In genomic region chr1:150696995-150697927, GRCh38 we compare ENCODE assay signal across 1 cellular context.
TF ChIP-seq lines count a peak whose summit lies in the region.

Gene GOLPH3L (minus strand): TSS chr1:150697154. CDS start chr1:150694838, 2,316 bp downstream.

TF ChIP-seq in HepG2, 621 proteins besides CTCF, POLR2A, EP300 and RAD21 (continued from another document and continues in another):
- no peak for TF ChIP-seq ZNF563 (CRISPR knock-in tag; IDR thresholded peaks at IDR 0.05)
- TF ChIP-seq MEIS2 (CRISPR knock-in tag; IDR thresholded peaks at IDR 0.05), result 0 out of 2 replicates have a peak, but pooled peaks have one; percentile 33
- TF ChIP-seq MYC (CRISPR knock-in tag; IDR thresholded peaks at IDR 0.05; ENCODE audit: borderline replicate concordance), result no peak
- peak; percentile 55; the same call in 1 of the 2 replicates for TF ChIP-seq GABPB1 (CRISPR knock-in tag; IDR thresholded peaks at IDR 0.05)
- no peak for TF ChIP-seq TOPORS (CRISPR knock-in tag; IDR thresholded peaks at IDR 0.05)
- peak; percentile 64; the same call in 1 of the 2 replicates for TF ChIP-seq IKZF5 (CRISPR knock-in tag; IDR thresholded peaks at IDR 0.05)
- TF ChIP-seq, protein P1, sequence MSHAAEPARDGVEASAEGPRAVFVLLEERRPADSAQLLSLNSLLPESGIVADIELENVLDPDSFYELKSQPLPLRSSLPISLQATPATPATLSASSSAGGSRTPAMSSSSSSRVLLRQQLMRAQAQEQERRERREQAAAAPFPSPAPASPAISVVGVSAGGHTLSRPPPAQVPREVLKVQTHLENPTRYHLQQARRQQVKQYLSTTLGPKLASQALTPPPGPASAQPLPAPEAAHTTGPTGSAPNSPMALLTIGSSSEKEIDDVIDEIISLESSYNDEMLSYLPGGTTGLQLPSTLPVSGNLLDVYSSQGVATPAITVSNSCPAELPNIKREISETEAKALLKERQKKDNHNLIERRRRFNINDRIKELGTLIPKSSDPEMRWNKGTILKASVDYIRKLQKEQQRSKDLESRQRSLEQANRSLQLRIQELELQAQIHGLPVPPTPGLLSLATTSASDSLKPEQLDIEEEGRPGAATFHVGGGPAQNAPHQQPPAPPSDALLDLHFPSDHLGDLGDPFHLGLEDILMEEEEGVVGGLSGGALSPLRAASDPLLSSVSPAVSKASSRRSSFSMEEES (CRISPR knock-in tag; IDR thresholded peaks at IDR 0.05), result 0 out of 2 replicates have a peak, but pooled peaks have one; percentile 25
- TF ChIP-seq, protein P2, sequence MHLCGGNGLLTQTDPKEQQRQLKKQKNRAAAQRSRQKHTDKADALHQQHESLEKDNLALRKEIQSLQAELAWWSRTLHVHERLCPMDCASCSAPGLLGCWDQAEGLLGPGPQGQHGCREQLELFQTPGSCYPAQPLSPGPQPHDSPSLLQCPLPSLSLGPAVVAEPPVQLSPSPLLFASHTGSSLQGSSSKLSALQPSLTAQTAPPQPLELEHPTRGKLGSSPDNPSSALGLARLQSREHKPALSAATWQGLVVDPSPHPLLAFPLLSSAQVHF (CRISPR knock-in tag; IDR thresholded peaks at IDR 0.05), result no peak
- TF ChIP-seq ZNF766 (CRISPR knock-in tag; IDR thresholded peaks at IDR 0.05; ENCODE audit: borderline replicate concordance), result no peak
- TF ChIP-seq, protein P3, sequence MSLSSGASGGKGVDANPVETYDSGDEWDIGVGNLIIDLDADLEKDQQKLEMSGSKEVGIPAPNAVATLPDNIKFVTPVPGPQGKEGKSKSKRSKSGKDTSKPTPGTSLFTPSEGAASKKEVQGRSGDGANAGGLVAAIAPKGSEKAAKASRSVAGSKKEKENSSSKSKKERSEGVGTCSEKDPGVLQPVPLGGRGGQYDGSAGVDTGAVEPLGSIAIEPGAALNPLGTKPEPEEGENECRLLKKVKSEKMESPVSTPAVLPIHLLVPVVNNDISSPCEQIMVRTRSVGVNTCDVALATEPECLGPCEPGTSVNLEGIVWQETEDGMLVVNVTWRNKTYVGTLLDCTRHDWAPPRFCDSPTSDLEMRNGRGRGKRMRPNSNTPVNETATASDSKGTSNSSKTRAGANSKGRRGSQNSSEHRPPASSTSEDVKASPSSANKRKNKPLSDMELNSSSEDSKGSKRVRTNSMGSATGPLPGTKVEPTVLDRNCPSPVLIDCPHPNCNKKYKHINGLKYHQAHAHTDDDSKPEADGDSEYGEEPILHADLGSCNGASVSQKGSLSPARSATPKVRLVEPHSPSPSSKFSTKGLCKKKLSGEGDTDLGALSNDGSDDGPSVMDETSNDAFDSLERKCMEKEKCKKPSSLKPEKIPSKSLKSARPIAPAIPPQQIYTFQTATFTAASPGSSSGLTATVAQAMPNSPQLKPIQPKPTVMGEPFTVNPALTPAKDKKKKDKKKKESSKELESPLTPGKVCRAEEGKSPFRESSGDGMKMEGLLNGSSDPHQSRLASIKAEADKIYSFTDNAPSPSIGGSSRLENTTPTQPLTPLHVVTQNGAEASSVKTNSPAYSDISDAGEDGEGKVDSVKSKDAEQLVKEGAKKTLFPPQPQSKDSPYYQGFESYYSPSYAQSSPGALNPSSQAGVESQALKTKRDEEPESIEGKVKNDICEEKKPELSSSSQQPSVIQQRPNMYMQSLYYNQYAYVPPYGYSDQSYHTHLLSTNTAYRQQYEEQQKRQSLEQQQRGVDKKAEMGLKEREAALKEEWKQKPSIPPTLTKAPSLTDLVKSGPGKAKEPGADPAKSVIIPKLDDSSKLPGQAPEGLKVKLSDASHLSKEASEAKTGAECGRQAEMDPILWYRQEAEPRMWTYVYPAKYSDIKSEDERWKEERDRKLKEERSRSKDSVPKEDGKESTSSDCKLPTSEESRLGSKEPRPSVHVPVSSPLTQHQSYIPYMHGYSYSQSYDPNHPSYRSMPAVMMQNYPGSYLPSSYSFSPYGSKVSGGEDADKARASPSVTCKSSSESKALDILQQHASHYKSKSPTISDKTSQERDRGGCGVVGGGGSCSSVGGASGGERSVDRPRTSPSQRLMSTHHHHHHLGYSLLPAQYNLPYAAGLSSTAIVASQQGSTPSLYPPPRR (CRISPR knock-in tag; IDR thresholded peaks at IDR 0.05; ENCODE audit: borderline replicate concordance), result no peak
- TF ChIP-seq UBTF (CRISPR knock-in tag; IDR thresholded peaks at IDR 0.05), result no peak
- TF ChIP-seq CEBPG (CRISPR knock-in tag; IDR thresholded peaks at IDR 0.05), result 0 out of 2 replicates have a peak, but pooled peaks have one; percentile 21
- no peak for TF ChIP-seq ZNF484 (CRISPR knock-in tag; IDR thresholded peaks at IDR 0.05; ENCODE audit: borderline replicate concordance, low read depth)
- TF ChIP-seq, protein P4, sequence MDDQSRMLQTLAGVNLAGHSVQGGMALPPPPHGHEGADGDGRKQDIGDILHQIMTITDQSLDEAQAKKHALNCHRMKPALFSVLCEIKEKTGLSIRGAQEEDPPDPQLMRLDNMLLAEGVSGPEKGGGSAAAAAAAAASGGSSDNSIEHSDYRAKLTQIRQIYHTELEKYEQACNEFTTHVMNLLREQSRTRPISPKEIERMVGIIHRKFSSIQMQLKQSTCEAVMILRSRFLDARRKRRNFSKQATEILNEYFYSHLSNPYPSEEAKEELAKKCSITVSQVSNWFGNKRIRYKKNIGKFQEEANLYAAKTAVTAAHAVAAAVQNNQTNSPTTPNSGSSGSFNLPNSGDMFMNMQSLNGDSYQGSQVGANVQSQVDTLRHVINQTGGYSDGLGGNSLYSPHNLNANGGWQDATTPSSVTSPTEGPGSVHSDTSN (CRISPR knock-in tag; IDR thresholded peaks at IDR 0.05; ENCODE audit: borderline replicate concordance), result peak; percentile 77; the same call in 1 of the 2 replicates
- no peak for TF ChIP-seq SNAPC2 (CRISPR knock-in tag; IDR thresholded peaks at IDR 0.05)
- TF ChIP-seq PCBP2 (optimal IDR thresholded peaks at IDR 0.05; ENCODE audit: low read depth, low read length, poor library complexity, severe bottlenecking), result no peak
- TF ChIP-seq RBAK (CRISPR knock-in tag; IDR thresholded peaks at IDR 0.05), result no peak
- TF ChIP-seq CHD2 (IDR thresholded peaks at IDR 0.05; ENCODE audit: low read depth, low read length), result peak; percentile 68; the same call in 1 of the 2 replicates
- TF ChIP-seq GATAD1 (CRISPR knock-in tag; IDR thresholded peaks at IDR 0.05), result peak; percentile 65; the same call in 1 of the 2 replicates
- TF ChIP-seq ZFP90 (CRISPR knock-in tag; IDR thresholded peaks at IDR 0.05; ENCODE audit: borderline replicate concordance), result no peak
- TF ChIP-seq ZNF556 (CRISPR knock-in tag; IDR thresholded peaks at IDR 0.05; ENCODE audit: borderline replicate concordance), result no peak; the same call in 1 of the 2 replicates
- no peak for TF ChIP-seq ATM (IDR thresholded peaks at IDR 0.05; ENCODE audit: borderline replicate concordance)
- no peak for TF ChIP-seq ZMYM3 (CRISPR knock-in tag; IDR thresholded peaks at IDR 0.05)
- TF ChIP-seq, protein P5, sequence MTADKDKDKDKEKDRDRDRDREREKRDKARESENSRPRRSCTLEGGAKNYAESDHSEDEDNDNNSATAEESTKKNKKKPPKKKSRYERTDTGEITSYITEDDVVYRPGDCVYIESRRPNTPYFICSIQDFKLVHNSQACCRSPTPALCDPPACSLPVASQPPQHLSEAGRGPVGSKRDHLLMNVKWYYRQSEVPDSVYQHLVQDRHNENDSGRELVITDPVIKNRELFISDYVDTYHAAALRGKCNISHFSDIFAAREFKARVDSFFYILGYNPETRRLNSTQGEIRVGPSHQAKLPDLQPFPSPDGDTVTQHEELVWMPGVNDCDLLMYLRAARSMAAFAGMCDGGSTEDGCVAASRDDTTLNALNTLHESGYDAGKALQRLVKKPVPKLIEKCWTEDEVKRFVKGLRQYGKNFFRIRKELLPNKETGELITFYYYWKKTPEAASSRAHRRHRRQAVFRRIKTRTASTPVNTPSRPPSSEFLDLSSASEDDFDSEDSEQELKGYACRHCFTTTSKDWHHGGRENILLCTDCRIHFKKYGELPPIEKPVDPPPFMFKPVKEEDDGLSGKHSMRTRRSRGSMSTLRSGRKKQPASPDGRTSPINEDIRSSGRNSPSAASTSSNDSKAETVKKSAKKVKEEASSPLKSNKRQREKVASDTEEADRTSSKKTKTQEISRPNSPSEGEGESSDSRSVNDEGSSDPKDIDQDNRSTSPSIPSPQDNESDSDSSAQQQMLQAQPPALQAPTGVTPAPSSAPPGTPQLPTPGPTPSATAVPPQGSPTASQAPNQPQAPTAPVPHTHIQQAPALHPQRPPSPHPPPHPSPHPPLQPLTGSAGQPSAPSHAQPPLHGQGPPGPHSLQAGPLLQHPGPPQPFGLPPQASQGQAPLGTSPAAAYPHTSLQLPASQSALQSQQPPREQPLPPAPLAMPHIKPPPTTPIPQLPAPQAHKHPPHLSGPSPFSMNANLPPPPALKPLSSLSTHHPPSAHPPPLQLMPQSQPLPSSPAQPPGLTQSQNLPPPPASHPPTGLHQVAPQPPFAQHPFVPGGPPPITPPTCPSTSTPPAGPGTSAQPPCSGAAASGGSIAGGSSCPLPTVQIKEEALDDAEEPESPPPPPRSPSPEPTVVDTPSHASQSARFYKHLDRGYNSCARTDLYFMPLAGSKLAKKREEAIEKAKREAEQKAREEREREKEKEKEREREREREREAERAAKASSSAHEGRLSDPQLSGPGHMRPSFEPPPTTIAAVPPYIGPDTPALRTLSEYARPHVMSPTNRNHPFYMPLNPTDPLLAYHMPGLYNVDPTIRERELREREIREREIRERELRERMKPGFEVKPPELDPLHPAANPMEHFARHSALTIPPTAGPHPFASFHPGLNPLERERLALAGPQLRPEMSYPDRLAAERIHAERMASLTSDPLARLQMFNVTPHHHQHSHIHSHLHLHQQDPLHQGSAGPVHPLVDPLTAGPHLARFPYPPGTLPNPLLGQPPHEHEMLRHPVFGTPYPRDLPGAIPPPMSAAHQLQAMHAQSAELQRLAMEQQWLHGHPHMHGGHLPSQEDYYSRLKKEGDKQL (CRISPR knock-in tag; IDR thresholded peaks at IDR 0.05; ENCODE audit: low read depth), result no peak
- TF ChIP-seq KLF15 (CRISPR knock-in tag; IDR thresholded peaks at IDR 0.05; ENCODE audit: borderline replicate concordance), result 0 out of 2 replicates have a peak, but pooled peaks have one; percentile 38
- peak; percentile 54; the same call in 1 of the 2 replicates for TF ChIP-seq RFX3 (CRISPR knock-in tag; IDR thresholded peaks at IDR 0.05)
- no peak for TF ChIP-seq ZBTB42 (CRISPR knock-in tag; IDR thresholded peaks at IDR 0.05)
- no peak for TF ChIP-seq ZNF432 (CRISPR knock-in tag; IDR thresholded peaks at IDR 0.05; ENCODE audit: borderline replicate concordance)
- TF ChIP-seq SMAD1 (CRISPR knock-in tag; IDR thresholded peaks at IDR 0.05; ENCODE audit: borderline replicate concordance, low read depth), result no peak
- TF ChIP-seq IKZF4 (CRISPR knock-in tag; IDR thresholded peaks at IDR 0.05; ENCODE audit: borderline replicate concordance, low read depth, not compliant biosample characterization), result no peak
- TF ChIP-seq BHLHE40 (IDR thresholded peaks at IDR 0.05; ENCODE audit: low read length), result no peak
- TF ChIP-seq ZNF253 (CRISPR knock-in tag; IDR thresholded peaks at IDR 0.05; ENCODE audit: borderline replicate concordance), result no peak
- 0 out of 2 replicates have a peak, but pooled peaks have one; percentile 37 for TF ChIP-seq FOXJ3 (CRISPR knock-in tag; IDR thresholded peaks at IDR 0.05; ENCODE audit: borderline replicate concordance)
- no peak for TF ChIP-seq ZNF232 (CRISPR knock-in tag; IDR thresholded peaks at IDR 0.05; ENCODE audit: borderline replicate concordance)
- TF ChIP-seq MTF1 (CRISPR knock-in tag; IDR thresholded peaks at IDR 0.05), result no peak
- no peak for TF ChIP-seq ZNF124 (CRISPR knock-in tag; IDR thresholded peaks at IDR 0.05)
- no peak; the same call in 1 of the 2 replicates for TF ChIP-seq MAX (IDR thresholded peaks at IDR 0.05)
- no peak for TF ChIP-seq ZNF691 (CRISPR knock-in tag; IDR thresholded peaks at IDR 0.05; ENCODE audit: borderline replicate concordance, low read depth)
- TF ChIP-seq ZNF333 (CRISPR knock-in tag; IDR thresholded peaks at IDR 0.05; ENCODE audit: borderline replicate concordance), result no peak
- no peak for TF ChIP-seq HHEX (CRISPR knock-in tag; IDR thresholded peaks at IDR 0.05)
- no peak for TF ChIP-seq ZFP1 (CRISPR knock-in tag; IDR thresholded peaks at IDR 0.05)
- TF ChIP-seq FOXO1 (CRISPR knock-in tag; IDR thresholded peaks at IDR 0.05), result no peak
- 0 out of 2 replicates have a peak, but pooled peaks have one; percentile 37 for TF ChIP-seq ZFP37 (CRISPR knock-in tag; IDR thresholded peaks at IDR 0.05; ENCODE audit: borderline replicate concordance)
- no peak for TF ChIP-seq ZSCAN12 (CRISPR knock-in tag; IDR thresholded peaks at IDR 0.05)
- no peak for TF ChIP-seq KLF6 (CRISPR knock-in tag; IDR thresholded peaks at IDR 0.05)
- TF ChIP-seq NFRKB (IDR thresholded peaks at IDR 0.05), result no peak
